Comparison of ENCODE assay signal across 8 cellular contexts in genomic region chr12:47032644-47033043, GRCh38. TPM values are rescaled to one million over a fixed set of nuclear protein-coding genes. Genes with fewer than 3 reads are reported as not detected.
DNase-seq lines count a peak whose midpoint lies in the region; ATAC-seq and TF ChIP-seq lines count a peak whose summit lies in the region.

No MANE protein-coding gene starts in this region.

- TF ChIP-seq POLR2A in transverse colon (IDR thresholded peaks at IDR 0.05): no peak

- H3K36me3 ChIP-seq in mammary epithelial cell (ENCODE audit: insufficient read depth, low read length) (no peaks in the 10 kb centered on the region), transverse colon (no peaks in the 10 kb centered on the region)

- H3K27ac Mint-ChIP-seq in CD14-positive monocyte: no peak overlapping the region

- DNase-seq in CD14-positive monocyte (ENCODE audit: low spot score): no peak
- peak; percentile 66 for DNase-seq in NCI-H748 (lab: John Stamatoyannopoulos, UW; ENCODE audit: unreplicated experiment)
- DNase-seq in mammary epithelial cell: peak; percentile 55
- no peak for DNase-seq in left colon
- DNase-seq in transverse colon: no peak
- no peak for DNase-seq in mesenteric fat pad (ENCODE audit: low spot score)

- TF ChIP-seq EP300 in transverse colon (IDR thresholded peaks at IDR 0.05; ENCODE audit: low read depth): no peak

- no peak overlapping the region for H3K4me3 Mint-ChIP-seq in CD14-positive monocyte

- H3K4me3 ChIP-seq in mammary epithelial cell (replicated peaks in 1 of 3; ENCODE audit: insufficient read depth in 1 of 3, low read depth in 2 of 3, low read length in 3 of 3) (no peak overlapping the region), transverse colon (no peak overlapping the region)

- H3K4me1 ChIP-seq in mammary epithelial cell (ENCODE audit: insufficient read depth, low read length): peaks cover 24% of the 10 kb centered on the region
- H3K4me1 ChIP-seq in transverse colon: peaks cover 0 to 20% (median 9%) of the 10 kb centered on the region in 4 donors

- H3K36me3 Mint-ChIP-seq in CD14-positive monocyte: no peaks in the 10 kb centered on the region

- H3K27ac ChIP-seq in mammary epithelial cell (ENCODE audit: insufficient read depth, low read depth, low read length): no peak overlapping the region
- H3K27ac ChIP-seq in transverse colon: peak overlapping the region in 1 of 4 donors; percentile 1

- 0% methylated on average over 1 of the region's 1 CpG for WGBS in mammary epithelial cell (ENCODE audit: low coverage, missing lambda C conversion rate)
- 3 to 9% methylated on average over 1 of the region's 1 CpG for WGBS in transverse colon (ENCODE audit: low coverage in 1 of 2), 2 donors

- H3K27me3 ChIP-seq in mammary epithelial cell (ENCODE audit: insufficient read depth, low read length) (no peaks in the 10 kb centered on the region), transverse colon (no peaks in the 10 kb centered on the region)

- ATAC-seq in GM19035 (IDR thresholded peaks at IDR 0.05; ENCODE audit: unreplicated experiment): peak; percentile 53
- peak; percentile 61 for ATAC-seq in left colon
- no peak for ATAC-seq in GM18868 (IDR thresholded peaks at IDR 0.05; ENCODE audit: unreplicated experiment)

- H3K9me3 ChIP-seq in mammary epithelial cell (replicated peaks; ENCODE audit: insufficient read depth, low read length) (no peaks in the 10 kb centered on the region), transverse colon (no peaks in the 10 kb centered on the region)

- H3K4me2 ChIP-seq in mammary epithelial cell (ENCODE audit: insufficient read depth, low read depth, low read length): peak overlapping the region; percentile 37

- CTCF ChIA-PET in mammary epithelial cell (lab: Charles Lee; ENCODE audit: low non-redundant PET): interaction anchor here (0.5 to 1.8 kb wide), 7 partner anchors 48 to 796 kb away, joined by 3 to 20 read pairs (median 4); no protein-coding TSS in a partner anchor

- no peaks in the 10 kb centered on the region for H3K4me1 Mint-ChIP-seq in CD14-positive monocyte

- H3K9ac ChIP-seq in mammary epithelial cell (ENCODE audit: insufficient read depth, low read length): no peak overlapping the region

- peaks cover 0 to 8% (median 2%) of the 10 kb centered on the region in 3 donors for H3K27me3 Mint-ChIP-seq in CD14-positive monocyte (ENCODE audit: low read depth in 3 of 3)

- in situ Hi-C loops in mammary epithelial cell (cut with MboI; ENCODE audit: low sequenced_read_pairs in 2 of 2) (loop anchor here (5.0 to 25.0 kb wide), 4 partner anchors 45 to 655 kb away; partner anchors contain the start of genes AMIGO2 (in 1 of the 2) and PCED1B (in 1 of the 2)), transverse colon (cut with MboI; ENCODE audit: low pct_ligation_motif_present in 1 of 4, low pct_unique_long_range_greater_than_20kb in 1 of 4, low sequenced_read_pairs in 3 of 4) (loop anchor here in 3 of 4 donors (10.0 to 25.0 kb wide), 5 partner anchors 272 to 652 kb away; no protein-coding TSS in a partner anchor)

- H3K79me2 ChIP-seq in mammary epithelial cell (ENCODE audit: insufficient read depth, low read length): no peaks in the 10 kb centered on the region

- intact Hi-C loops in CD14-positive monocyte (cut with micrococcal nuclease): loop anchor here in 1 of 2 donors (5.0 kb wide), 1 partner anchor 375 kb away; no protein-coding TSS in a partner anchor
- intact Hi-C loops in mammary epithelial cell (cut with micrococcal nuclease): loop anchor here (1.0 to 10.0 kb wide), 9 partner anchors 47 to 804 kb away; partner anchors contain the start of genes AMIGO2 and PCED1B
- intact Hi-C loops in left colon (cut with DNase I, micrococcal nuclease): loop anchor here in 1 of 2 donors (5.0 to 10.0 kb wide), 2 partner anchors 372 to 655 kb away; no protein-coding TSS in a partner anchor
- intact Hi-C loops in transverse colon (cut with DNase I; ENCODE audit: low total_unique reads): loop anchor here (10.0 kb wide), 1 partner anchor 652 kb away; no protein-coding TSS in a partner anchor

- dilution Hi-C loops in mammary epithelial cell (cut with HindIII; ENCODE audit: low sequenced_read_pairs): no loop called here

- H3K9me3 Mint-ChIP-seq in CD14-positive monocyte: peaks cover 0 to 2% (median 0%) of the 10 kb centered on the region in 7 donors

- H2AFZ ChIP-seq in mammary epithelial cell (ENCODE audit: low read depth, low read length): no peak overlapping the region

- no peaks in the 10 kb centered on the region for H4K20me1 ChIP-seq in mammary epithelial cell (ENCODE audit: insufficient read depth, low read length)

- TF ChIP-seq CTCF in CD14-positive monocyte (IDR thresholded peaks at IDR 0.05): peak; percentile 71
- TF ChIP-seq CTCF in mammary epithelial cell (conservative IDR thresholded peaks at IDR 0.05 in 1 of 2, IDR thresholded peaks at IDR 0.05 in 1 of 2; ENCODE audit: extremely low read depth in 1 of 2, insufficient read depth in 1 of 2, low read depth in 1 of 2, low read length in 2 of 2): peak; percentile 44 to 56
- peak; percentile 41 to 62 (median 51) for TF ChIP-seq CTCF in transverse colon (IDR thresholded peaks at IDR 0.05)

- BruUV-seq in mammary epithelial cell (replicated peaks; lab: Mats Ljungman, UMichigan): no TSS peak

RNA-seq across cellular contexts. Expression of gene PCED1B, which starts 46.8 kb away (rescaled TPM):
- polyA plus RNA-seq in CD14-positive monocyte (under 1 TPM in 1 of 2 donors, not detected in 1; 0.10 TPM), mammary epithelial cell (3.3 TPM)
- total RNA-seq in mammary epithelial cell (10 to 100 TPM in 1 of 2 donors, 1 to 10 TPM in 1; 2.3 to 10.3 TPM), left colon (1 to 10 TPM; 1.0 to 3.3 TPM), transverse colon (10 to 100 TPM in 1 of 4 donors, 1 to 10 TPM in 2, not detected in 1; 2.7 to 52.0 (median 3.0) TPM), mesenteric fat pad (6.1 TPM)
- polyA minus RNA-seq in mammary epithelial cell: 0.67 TPM

RNA-seq across cellular contexts. Expression of gene AMIGO2, which starts 47.1 kb away (rescaled TPM):
- polyA plus RNA-seq in CD14-positive monocyte (under 1 TPM; 0.14 to 0.21 TPM), mammary epithelial cell (48.8 TPM)
- total RNA-seq in mammary epithelial cell (100 to 1,000 TPM in 1 of 2 donors, 10 to 100 TPM in 1; 96.1 to 241 TPM), left colon (1 to 10 TPM; 1.7 to 9.6 TPM), transverse colon (1 to 10 TPM; 4.5 to 6.7 (median 6.6) TPM), mesenteric fat pad (16.4 TPM)
- 39.9 TPM for polyA minus RNA-seq in mammary epithelial cell

Comparison
In these comparisons a context has a peak if more than half of its experiments do, and no peak if none do; other contexts are left out.
1. DNase-seq: peak in NCI-H748 (single experiment) and mammary epithelial cell (single experiment); none in CD14-positive monocyte (single experiment), left colon (0 of 2), transverse colon (single experiment) and mesenteric fat pad (single experiment).
2. Peak in every context shown above with its lines, with median percentiles within 50 percentile points of each other: CTCF ChIP-seq.